In genomic region chr1:155273134-155273982, GRCh38 we compare ENCODE assay signal across 1 cellular context.
A peak's percentile ranks its signal among the peaks of the same experiment; 100 is the strongest.
TF ChIP-seq lines count a peak whose summit lies in the region.

TSS of gene CLK2 (minus strand) at chr1:155273504. CDS start at chr1:155270977, 2,527 bp downstream.

TF ChIP-seq in K562, 482 proteins besides CTCF, POLR2A, EP300 and RAD21 (continued from another document and continues in another):
- 0 out of 4 replicates have a peak, but pooled peaks of 1 of the 2 experiments have one; percentile 70 for TF ChIP-seq BCLAF1 (IDR thresholded peaks at IDR 0.05; ENCODE audit: borderline replicate concordance in 1 of 2, control insufficient read depth in 1 of 2, low read depth in 2 of 2, low read length in 1 of 2)
- TF ChIP-seq ZNF197 (CRISPR knock-in tag; IDR thresholded peaks at IDR 0.05; ENCODE audit: low read depth), result no peak
- peak; percentile 77; the same call in 1 of the 2 replicates for TF ChIP-seq MXI1 (IDR thresholded peaks at IDR 0.05; ENCODE audit: low read depth, low read length)
- TF ChIP-seq PHB2 (IDR thresholded peaks at IDR 0.05; ENCODE audit: low read depth), result no peak
- no peak for TF ChIP-seq SAFB2 (IDR thresholded peaks at IDR 0.05; ENCODE audit: borderline replicate concordance, low read depth, low read length, severe bottlenecking)
- peak in 1 of 2 experiments; percentile 99; a peak in 2 of 4 replicates for TF ChIP-seq ZNF639 (CRISPR knock-in tag; conservative IDR thresholded peaks at IDR 0.05 in 1 of 2, IDR thresholded peaks at IDR 0.05 in 1 of 2)
- peak; percentile 98 for TF ChIP-seq MYC (IDR thresholded peaks at IDR 0.05; ENCODE audit: low read depth, low read length)
- TF ChIP-seq MYC (CRISPR knock-in tag; IDR thresholded peaks at IDR 0.05; ENCODE audit: borderline replicate concordance, low read depth), result peak; percentile 59; the same call in 1 of the 2 replicates
- TF ChIP-seq TCF3 (CRISPR knock-in tag; IDR thresholded peaks at IDR 0.05), result no peak
- no peak for TF ChIP-seq PTTG1 (tag; IDR thresholded peaks at IDR 0.05; ENCODE audit: low read depth)
- TF ChIP-seq ZBTB8A (IDR thresholded peaks at IDR 0.05; ENCODE audit: partially characterized antibody), result no peak
- TF ChIP-seq CEBPG (CRISPR knock-in tag; IDR thresholded peaks at IDR 0.05), result no peak
- TF ChIP-seq CEBPG (tag; conservative IDR thresholded peaks at IDR 0.05 in 1 of 2, IDR thresholded peaks at IDR 0.05 in 1 of 2), result no peak
- no peak for TF ChIP-seq TCFL5 (CRISPR knock-in tag; conservative IDR thresholded peaks at IDR 0.05)
- no peak for TF ChIP-seq HSF4 (CRISPR knock-in tag; IDR thresholded peaks at IDR 0.05; ENCODE audit: borderline replicate concordance)
- TF ChIP-seq ARHGAP35 (IDR thresholded peaks at IDR 0.05; ENCODE audit: partially characterized antibody), result no peak
- no peak for TF ChIP-seq NCOA1 (IDR thresholded peaks at IDR 0.05; ENCODE audit: low read depth)
- TF ChIP-seq ZNF41 (CRISPR knock-in tag; conservative IDR thresholded peaks at IDR 0.05), result no peak
- no peak for TF ChIP-seq MED1 (CRISPR knock-in tag; IDR thresholded peaks at IDR 0.05; ENCODE audit: borderline replicate concordance)
- TF ChIP-seq POU5F1 (IDR thresholded peaks at IDR 0.05; ENCODE audit: borderline replicate concordance, low read depth, low read length, partially characterized antibody), result no peak
- no peak for TF ChIP-seq MAFF (IDR thresholded peaks at IDR 0.05; ENCODE audit: low read length)
- TF ChIP-seq PATZ1 (CRISPR knock-in tag; IDR thresholded peaks at IDR 0.05; ENCODE audit: borderline replicate concordance), result 0 out of 2 replicates have a peak, but pooled peaks have one; percentile 20
- no peak for TF ChIP-seq CUX1 (CRISPR knock-in tag; IDR thresholded peaks at IDR 0.05)
- TF ChIP-seq MECOM (CRISPR knock-in tag; IDR thresholded peaks at IDR 0.05), result no peak
- TF ChIP-seq ZNF785 (CRISPR knock-in tag; IDR thresholded peaks at IDR 0.05), result no peak
- no peak for TF ChIP-seq NCOA2 (IDR thresholded peaks at IDR 0.05; ENCODE audit: partially characterized antibody in 2 of 2)
- TF ChIP-seq TSHZ1 (CRISPR knock-in tag; IDR thresholded peaks at IDR 0.05), result no peak
- TF ChIP-seq ZNF778 (CRISPR knock-in tag; IDR thresholded peaks at IDR 0.05), result no peak
- peak; percentile 74 for TF ChIP-seq VEZF1 (CRISPR knock-in tag; IDR thresholded peaks at IDR 0.05)
- TF ChIP-seq NR1H2 (CRISPR knock-in tag; IDR thresholded peaks at IDR 0.05), result no peak
- TF ChIP-seq NFRKB (IDR thresholded peaks at IDR 0.05; ENCODE audit: low read depth), result peak; percentile 64
- TF ChIP-seq ZBTB43 (CRISPR knock-in tag; IDR thresholded peaks at IDR 0.05), result 0 out of 2 replicates have a peak, but pooled peaks have one; percentile 78
- TF ChIP-seq ZNF655 (CRISPR knock-in tag; IDR thresholded peaks at IDR 0.05), result no peak
- no peak for TF ChIP-seq CEBPB (tag; IDR thresholded peaks at IDR 0.05)
- no peak for TF ChIP-seq NR2F6 (CRISPR knock-in tag; IDR thresholded peaks at IDR 0.05)
- TF ChIP-seq FOXK2 (conservative IDR thresholded peaks at IDR 0.05 in 1 of 2, IDR thresholded peaks at IDR 0.05 in 1 of 2; ENCODE audit: low read depth in 2 of 2), result peak in 1 of 2 experiments; percentile 60; a peak in 2 of 4 replicates
- TF ChIP-seq JUN (IDR thresholded peaks at IDR 0.05; ENCODE audit: borderline replicate concordance, low read depth, low read length), result peak; percentile 75; the same call in 1 of the 2 replicates
- no peak for TF ChIP-seq JUN (CRISPR knock-in tag; IDR thresholded peaks at IDR 0.05; ENCODE audit: borderline replicate concordance)
- 0 out of 2 replicates have a peak, but pooled peaks have one; percentile 65 for TF ChIP-seq ERF (CRISPR knock-in tag; IDR thresholded peaks at IDR 0.05)
- no peak; the same call in 1 of the 2 replicates for TF ChIP-seq KAT7 (CRISPR knock-in tag; IDR thresholded peaks at IDR 0.05; ENCODE audit: borderline replicate concordance)
- TF ChIP-seq COPS2 (conservative IDR thresholded peaks at IDR 0.05), result no peak
